ENCODE assay signal across 14 cellular contexts in genomic region chr16:2037631-2038358, GRCh38. TPM values are rescaled to one million over a fixed set of nuclear protein-coding genes. Genes with fewer than 3 reads are reported as not detected.
DNase-seq lines count a peak whose midpoint lies in the region; ATAC-seq and TF ChIP-seq lines count a peak whose summit lies in the region.
"Had no signal": no experiment of that assay in that cellular context is flagged by ENCODE, and none has a peak within 500 bp of the region (broad histone marks: within the 10 kb centered on the region; RNA-seq: fewer than 3 reads in every experiment).

No MANE protein-coding gene starts in this region.

- H3K27ac ChIP-seq in duodenal mucosa (ENCODE audit: low read depth, low read length) (peak overlapping the region; percentile 75), thyroid gland (peak overlapping the region in 2 of 3 donors; percentile 49 to 82)
- H3K27ac ChIP-seq: brain microvascular endothelial cell had no signal

- no peak for TF ChIP-seq POLR2A in thyroid gland (IDR thresholded peaks at IDR 0.05)

- WGBS in thyroid gland, 2 donors = 86 to 88% methylated on average over 15 to 28 of the region's 30 CpGs

- H3K27ac Mint-ChIP-seq in mesothelial cell of epicardium = peak overlapping the region; percentile 98
- H3K27ac Mint-ChIP-seq: activated CD8-positive, alpha-beta T cell treated with anti-CD3 and anti-CD28 coated beads for 36 hours had no signal

- H3K27me3 Mint-ChIP-seq in mesothelial cell of epicardium (ENCODE audit: low read depth) = no peaks in the 10 kb centered on the region
- H3K27me3 Mint-ChIP-seq: activated CD8-positive, alpha-beta T cell treated with anti-CD3 and anti-CD28 coated beads for 36 hours had no signal

- H3K4me1 ChIP-seq in duodenal mucosa (ENCODE audit: control insufficient read depth in 1 of 2, insufficient read depth in 2 of 2, low read length in 2 of 2) (peaks cover 24 to 43% of the 10 kb centered on the region in 2 donors), thyroid gland (peaks cover 38 to 80% of the 10 kb centered on the region in 2 donors)

- H3K4me1 Mint-ChIP-seq in mesothelial cell of epicardium = peaks cover 40% of the 10 kb centered on the region

- no peak for TF ChIP-seq RAD21 in Ishikawa (IDR thresholded peaks at IDR 0.05; ENCODE audit: low read depth)

- DNase-seq in mesothelial cell of epicardium (ENCODE audit: low spot score in 2 of 2, unreplicated experiment in 2 of 2) (no peak), thyroid gland (no peak), RKO (ENCODE audit: low spot score) (no peak)
- DNase-seq in activated naive CD4-positive, alpha-beta T cell treated with Interleukin-2 at 50 U/mL for 16 hours = no peak
- DNase-seq: activated CD8-positive, alpha-beta T cell treated with anti-CD3 and anti-CD28 coated beads for 36 hours; activated effector memory CD4-positive, alpha-beta T cell treated with anti-CD3 and anti-CD28 coated beads, Interleukin-2, amount 50 U/mL, for 16 hours; brain microvascular endothelial cell; head of caudate nucleus; NCI-H2029 treated with DMSO at 0.1 percent for 48 hours; NCI-H774 had no signal

- intact Hi-C loops in thyroid gland (cut with DNase I) = no loop called here

- TF ChIP-seq EP300 in Ishikawa (IDR thresholded peaks at IDR 0.05; ENCODE audit: borderline replicate concordance) = no peak

- H3K9ac ChIP-seq in duodenal mucosa (ENCODE audit: low read depth in 1 of 2, low read length in 2 of 2) = no peak overlapping the region

- ATAC-seq in HG03354 (IDR thresholded peaks at IDR 0.05; ENCODE audit: poor library complexity, severe bottlenecking, unreplicated experiment) = no peak
- no peak for ATAC-seq in HG03457 (IDR thresholded peaks at IDR 0.05; ENCODE audit: unreplicated experiment)
- ATAC-seq: activated CD8-positive, alpha-beta T cell treated with anti-CD3 and anti-CD28 coated beads for 36 hours had no signal

- no peak overlapping the region for H3K4me3 Mint-ChIP-seq in mesothelial cell of epicardium
- H3K4me3 Mint-ChIP-seq: activated CD8-positive, alpha-beta T cell treated with anti-CD3 and anti-CD28 coated beads for 36 hours had no signal

- H3K36me3 Mint-ChIP-seq in mesothelial cell of epicardium = no peaks in the 10 kb centered on the region

- TF ChIP-seq CTCF in mesothelial cell of epicardium (IDR thresholded peaks at IDR 0.05; ENCODE audit: unreplicated experiment) (no peak), thyroid gland (IDR thresholded peaks at IDR 0.05) (no peak)

- no peak overlapping the region for H3K4me3 ChIP-seq in duodenal mucosa (ENCODE audit: low read depth in 1 of 2, low read length in 2 of 2)
- H3K4me3 ChIP-seq in thyroid gland (replicated peaks in 1 of 3) = no peak overlapping the region

- H3K9me3 ChIP-seq in duodenal mucosa (ENCODE audit: control insufficient read depth in 1 of 2, low read length in 2 of 2) (no peaks in the 10 kb centered on the region), thyroid gland (no peaks in the 10 kb centered on the region)

- H3K36me3 ChIP-seq in duodenal mucosa (ENCODE audit: control insufficient read depth in 1 of 2, insufficient read depth in 2 of 2, low read length in 2 of 2) (no peaks in the 10 kb centered on the region), thyroid gland (peaks cover 0 to 8% of the 10 kb centered on the region in 2 donors)

- no peaks in the 10 kb centered on the region for H3K9me3 Mint-ChIP-seq in mesothelial cell of epicardium
- H3K9me3 Mint-ChIP-seq: activated CD8-positive, alpha-beta T cell treated with anti-CD3 and anti-CD28 coated beads for 36 hours had no signal

- H3K27me3 ChIP-seq in duodenal mucosa (ENCODE audit: control insufficient read depth in 1 of 2, insufficient read depth in 2 of 2, low read length in 2 of 2) = no peaks in the 10 kb centered on the region
- no peaks in the 10 kb centered on the region for H3K27me3 ChIP-seq in thyroid gland
- H3K27me3 ChIP-seq: brain microvascular endothelial cell had no signal

TF ChIP-seq in Ishikawa, 13 proteins besides CTCF, POLR2A, EP300 and RAD21:
- TF ChIP-seq YY1 (IDR thresholded peaks at IDR 0.05; ENCODE audit: low read depth) = no peak
- peak; percentile 11; the same call in 1 of the 2 replicates for TF ChIP-seq ZBTB7A (IDR thresholded peaks at IDR 0.05; ENCODE audit: low read depth)
TF ChIP-seq in Ishikawa: peak in this region for 1.

RNA-seq across cellular contexts. Expression of gene NTHL1, which starts 9.8 kb away (rescaled TPM):
- 27.6 to 31.1 TPM (median 29.7 TPM) in 3 replicates for total RNA-seq in mesothelial cell of epicardium
- 10 to 100 TPM in 3 of 4 donors, 1 to 10 TPM in 1; 6.1 to 38.7 (median 25.0) TPM for total RNA-seq in thyroid gland

RNA-seq across cellular contexts. Expression of gene TSC2, which starts 10.0 kb away (rescaled TPM):
- total RNA-seq in mesothelial cell of epicardium = 242 to 250 TPM (median 243 TPM) in 3 replicates
- total RNA-seq in thyroid gland = 100 to 1,000 TPM; 101 to 148 (median 109) TPM

RNA-seq across cellular contexts. Expression of gene NHERF2, which starts 11.1 kb away (rescaled TPM):
- total RNA-seq in mesothelial cell of epicardium (48.1 to 55.1 TPM (median 51.3 TPM) in 3 replicates), thyroid gland (100 to 1,000 TPM in 1 of 4 donors, 10 to 100 TPM in 3; 73.8 to 146 (median 81.6) TPM)

RNA-seq across cellular contexts. Expression of gene NPW, which starts 18.2 kb away (rescaled TPM):
- total RNA-seq in mesothelial cell of epicardium (14.0 to 16.1 TPM (median 15.4 TPM) in 3 replicates), thyroid gland (under 1 TPM in 2 of 4 donors, not detected in 2; 0.54 to 0.63 TPM)

RNA-seq across cellular contexts. Expression of gene ZNF598, which starts 28.2 kb away (rescaled TPM):
- total RNA-seq in mesothelial cell of epicardium (50.6 to 52.7 TPM (median 52.7 TPM) in 3 replicates), thyroid gland (10 to 100 TPM; 19.0 to 38.4 (median 27.4) TPM)
